Comparison of ENCODE assay signal across 26 cellular contexts in the genomic region with DNA sequence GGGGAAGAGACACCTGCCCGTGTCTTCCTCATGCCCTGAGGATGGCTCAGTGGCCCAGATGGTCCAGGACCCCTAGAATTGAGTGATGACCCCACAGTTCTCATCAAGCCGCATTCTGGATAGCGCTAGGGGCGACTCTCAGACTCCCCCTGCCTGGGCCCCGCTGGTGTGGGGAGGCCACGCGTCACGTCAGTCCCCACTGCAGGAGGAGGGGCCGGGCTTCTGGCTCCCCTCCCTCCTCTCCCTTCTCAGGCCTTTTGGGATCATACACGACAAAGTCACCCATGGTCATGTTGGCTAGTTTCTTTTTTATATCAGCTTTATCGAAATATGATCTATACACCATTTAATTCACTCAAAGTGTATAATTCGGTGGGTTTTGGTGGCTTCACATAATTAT.
DNase-seq lines count a peak whose midpoint lies in the region; ATAC-seq lines count a peak whose summit lies in the region.
"Had no signal": no experiment of that assay in that cellular context is flagged by ENCODE, and none has a peak within 500 bp of the region (broad histone marks: within the 10 kb centered on the region; RNA-seq: fewer than 3 reads in every experiment).

No MANE protein-coding gene starts in this region.

- peak overlapping the region; percentile 32 for H4K91ac ChIP-seq in trophoblast cell (ENCODE audit: low read depth, low read length)

- H3K23ac ChIP-seq in trophoblast cell (ENCODE audit: low read length), result no peak overlapping the region

- H3K36me3 Mint-ChIP-seq in activated naive CD8-positive, alpha-beta T cell treated with anti-CD3 and anti-CD28 coated beads, Interleukin-2, amount 50 U/mL, for 24 hours (ENCODE audit: low read depth), result peaks cover 34% of the 10 kb centered on the region
- peaks cover 23% of the 10 kb centered on the region for H3K36me3 Mint-ChIP-seq in activated naive CD8-positive, alpha-beta T cell treated with anti-CD3 and anti-CD28 coated beads for 36 hours
- peaks cover 87% of the 10 kb centered on the region for H3K36me3 Mint-ChIP-seq in activated T-helper 17 cell treated with anti-CD3 and anti-CD28 coated beads, Interleukin-2, amount 50 U/mL, for 72 hours (ENCODE audit: low read depth)
- H3K36me3 Mint-ChIP-seq in CD8-positive, alpha-beta memory T cell, result peaks cover 0 to 68% (median 4%) of the 10 kb centered on the region in 3 donors

- no peak overlapping the region for H3K4ac ChIP-seq in trophoblast cell (ENCODE audit: low read depth, low read length)

- peaks cover 22% of the 10 kb centered on the region for H3K4me1 Mint-ChIP-seq in activated naive CD8-positive, alpha-beta T cell treated with anti-CD3 and anti-CD28 coated beads, Interleukin-2, amount 50 U/mL, for 24 hours
- peaks cover 9% of the 10 kb centered on the region for H3K4me1 Mint-ChIP-seq in activated naive CD8-positive, alpha-beta T cell treated with anti-CD3 and anti-CD28 coated beads for 36 hours
- no peaks in the 10 kb centered on the region for H3K4me1 Mint-ChIP-seq in activated T-helper 17 cell treated with anti-CD3 and anti-CD28 coated beads, Interleukin-2, amount 50 U/mL, for 72 hours
- H3K4me1 Mint-ChIP-seq in CD8-positive, alpha-beta memory T cell, result peaks cover 4 to 6% (median 5%) of the 10 kb centered on the region in 3 donors

- no peak overlapping the region for H2AK5ac ChIP-seq in trophoblast cell (ENCODE audit: low read length)

- no peak overlapping the region for H4K8ac ChIP-seq in trophoblast cell (ENCODE audit: low read depth, low read length)

- no peak overlapping the region for H2AFZ ChIP-seq in trophoblast cell (ENCODE audit: insufficient read depth, low read length, poor library complexity)

- H3K79me1 ChIP-seq in trophoblast cell (ENCODE audit: low read length), result peaks cover 22% of the 10 kb centered on the region

- no peak overlapping the region for H4K12ac ChIP-seq in trophoblast cell (ENCODE audit: low read depth, low read length)

- no peaks in the 10 kb centered on the region for H3K9me3 ChIP-seq in trophoblast cell (ENCODE audit: insufficient read depth, low read depth, low read length)
- no peaks in the 10 kb centered on the region for H3K9me3 ChIP-seq in CD8-positive, alpha-beta memory T cell (ENCODE audit: low read length)
- H3K9me3 ChIP-seq: BLaER1, SJSA1 had no signal

- H3K27ac Mint-ChIP-seq in activated naive CD8-positive, alpha-beta T cell treated with anti-CD3 and anti-CD28 coated beads, Interleukin-2, amount 50 U/mL, for 24 hours, result peak overlapping the region; percentile 54
- no peak overlapping the region for H3K27ac Mint-ChIP-seq in activated naive CD8-positive, alpha-beta T cell treated with anti-CD3 and anti-CD28 coated beads for 36 hours
- H3K27ac Mint-ChIP-seq in activated T-helper 17 cell treated with anti-CD3 and anti-CD28 coated beads, Interleukin-2, amount 50 U/mL, for 72 hours, result peak overlapping the region; percentile 22
- H3K27ac Mint-ChIP-seq in CD8-positive, alpha-beta memory T cell, result no peak overlapping the region

- H3K4me2 ChIP-seq in trophoblast cell (ENCODE audit: low read length), result no peak overlapping the region
- H3K4me2 ChIP-seq: KMS-11 had no signal

- H3K27ac ChIP-seq in trophoblast cell (ENCODE audit: low read depth, low read length), result no peak overlapping the region
- no peak overlapping the region for H3K27ac ChIP-seq in CD8-positive, alpha-beta memory T cell (ENCODE audit: low read depth, low read length)
- H3K27ac ChIP-seq: HL-60, KMS-11 had no signal

- peak overlapping the region; percentile 3 for H2BK120ac ChIP-seq in trophoblast cell (ENCODE audit: insufficient read depth, low read length, poor library complexity)

- peaks cover 9% of the 10 kb centered on the region for H3K79me2 ChIP-seq in trophoblast cell (ENCODE audit: control insufficient read depth, insufficient read depth, low read length, poor library complexity)

- ATAC-seq in activated naive CD8-positive, alpha-beta T cell treated with anti-CD3 and anti-CD28 coated beads, Interleukin-2, amount 50 U/mL, for 24 hours, result no peak
- ATAC-seq in activated T-helper 17 cell treated with anti-CD3 and anti-CD28 coated beads, Interleukin-2, amount 50 U/mL, for 72 hours (replicated peaks), result no peak
- ATAC-seq: GM12878 had no signal

- H3K9ac ChIP-seq in trophoblast cell (ENCODE audit: low read length), result no peak overlapping the region
- H3K9ac ChIP-seq: BLaER1, KMS-11 had no signal

- no peaks in the 10 kb centered on the region for H3K27me3 Mint-ChIP-seq in activated naive CD8-positive, alpha-beta T cell treated with anti-CD3 and anti-CD28 coated beads, Interleukin-2, amount 50 U/mL, for 24 hours
- no peaks in the 10 kb centered on the region for H3K27me3 Mint-ChIP-seq in activated naive CD8-positive, alpha-beta T cell treated with anti-CD3 and anti-CD28 coated beads for 36 hours
- H3K27me3 Mint-ChIP-seq in activated T-helper 17 cell treated with anti-CD3 and anti-CD28 coated beads, Interleukin-2, amount 50 U/mL, for 72 hours, result no peaks in the 10 kb centered on the region
- H3K27me3 Mint-ChIP-seq in CD8-positive, alpha-beta memory T cell, result no peaks in the 10 kb centered on the region
- H3K27me3 Mint-ChIP-seq: CD4-positive, CD25-positive, alpha-beta regulatory T cell; IgD-negative memory B cell had no signal

- no peak overlapping the region for H3K4me3 ChIP-seq in trophoblast cell (ENCODE audit: low read depth, low read length)
- no peak overlapping the region for H3K4me3 ChIP-seq in CD8-positive, alpha-beta memory T cell (ENCODE audit: low read length)
- H3K4me3 ChIP-seq: BLaER1, GM12878, SJSA1 had no signal

- H2BK5ac ChIP-seq in trophoblast cell (ENCODE audit: low read depth, low read length, poor library complexity), result no peak overlapping the region

- H3K4me1 ChIP-seq in trophoblast cell (ENCODE audit: control insufficient read depth in 1 of 2, insufficient read depth in 2 of 2, low read length in 2 of 2), result peaks cover 26 to 27% of the 10 kb centered on the region in 2 experiments
- H3K4me1 ChIP-seq in CD8-positive, alpha-beta memory T cell (ENCODE audit: insufficient read depth, low read length), result no peaks in the 10 kb centered on the region

- H3K9me3 Mint-ChIP-seq in activated naive CD8-positive, alpha-beta T cell treated with anti-CD3 and anti-CD28 coated beads, Interleukin-2, amount 50 U/mL, for 24 hours, result no peaks in the 10 kb centered on the region
- H3K9me3 Mint-ChIP-seq in activated naive CD8-positive, alpha-beta T cell treated with anti-CD3 and anti-CD28 coated beads for 36 hours, result no peaks in the 10 kb centered on the region
- H3K9me3 Mint-ChIP-seq in activated T-helper 17 cell treated with anti-CD3 and anti-CD28 coated beads, Interleukin-2, amount 50 U/mL, for 72 hours, result no peaks in the 10 kb centered on the region
- H3K9me3 Mint-ChIP-seq in CD8-positive, alpha-beta memory T cell, result no peaks in the 10 kb centered on the region
- H3K9me3 Mint-ChIP-seq: IgD-negative memory B cell had no signal

- H3K18ac ChIP-seq in trophoblast cell (ENCODE audit: low read length), result no peak overlapping the region

- no peaks in the 10 kb centered on the region for H3K27me3 ChIP-seq in trophoblast cell (ENCODE audit: insufficient read depth, low read length)
- H3K27me3 ChIP-seq in CD8-positive, alpha-beta memory T cell (ENCODE audit: insufficient read depth, low read length, poor library complexity, severe bottlenecking), result no peaks in the 10 kb centered on the region
- H3K27me3 ChIP-seq: BLaER1, SJSA1 had no signal

- H3K14ac ChIP-seq in trophoblast cell (ENCODE audit: low read length), result no peak overlapping the region

- H3K4me3 Mint-ChIP-seq in activated naive CD8-positive, alpha-beta T cell treated with anti-CD3 and anti-CD28 coated beads, Interleukin-2, amount 50 U/mL, for 24 hours, result no peak overlapping the region
- H3K4me3 Mint-ChIP-seq in activated naive CD8-positive, alpha-beta T cell treated with anti-CD3 and anti-CD28 coated beads for 36 hours, result no peak overlapping the region
- no peak overlapping the region for H3K4me3 Mint-ChIP-seq in activated T-helper 17 cell treated with anti-CD3 and anti-CD28 coated beads, Interleukin-2, amount 50 U/mL, for 72 hours
- no peak overlapping the region for H3K4me3 Mint-ChIP-seq in CD8-positive, alpha-beta memory T cell
- H3K4me3 Mint-ChIP-seq: CD4-positive, CD25-positive, alpha-beta regulatory T cell; IgD-negative memory B cell had no signal

- no peaks in the 10 kb centered on the region for H3K36me3 ChIP-seq in trophoblast cell (ENCODE audit: control insufficient read depth in 1 of 2, insufficient read depth in 2 of 2, low read length in 2 of 2)
- H3K36me3 ChIP-seq in CD8-positive, alpha-beta memory T cell (ENCODE audit: insufficient read depth, low read length), result peaks cover 11% of the 10 kb centered on the region

- no CpG with 5 or more reads among the region's 12 CpGs for WGBS in trophoblast cell (ENCODE audit: extremely low coverage, insufficient coverage, insufficient read length)

- H2BK12ac ChIP-seq in trophoblast cell (ENCODE audit: low read length), result no peak overlapping the region

- CTCF ChIA-PET in CD8-positive, alpha-beta memory T cell (lab: Charles Lee), result no interaction called here

- DNase-seq in activated naive CD8-positive, alpha-beta T cell treated with anti-CD3 and anti-CD28 coated beads, Interleukin-2, amount 50 U/mL, for 24 hours, result no peak
- no peak for DNase-seq in activated naive CD8-positive, alpha-beta T cell treated with anti-CD3 and anti-CD28 coated beads for 36 hours
- DNase-seq in trophoblast cell (no peak), SW 1271 (lab: John Stamatoyannopoulos, UW) (no peak), EL (no peak)
- DNase-seq in CD8-positive, alpha-beta memory T cell, result no peak
- DNase-seq: CD4-positive, CD25-positive, alpha-beta regulatory T cell; COR-L47; DMS53; GOT3; HCEC 1CT; NCI-H1048; NCI-H1417; NCI-H1694; NCI-H2029 treated with DMSO at 0.1 percent for 48 hours; NCI-H446 treated with DMSO at 0.1 percent for 48 hours; NCI-H526; Right ventricle myocardium superior; RPMI8226 had no signal

- POLR2A ChIA-PET in CD8-positive, alpha-beta memory T cell (lab: Charles Lee), result no interaction called here

Comparison
In these comparisons a context has a peak if more than half of its experiments do, and no peak if none do; other contexts are left out.
1. H3K27ac Mint-ChIP-seq: peak in activated naive CD8-positive, alpha-beta T cell treated with anti-CD3 and anti-CD28 coated beads, Interleukin-2, amount 50 U/mL, for 24 hours (single experiment) and activated T-helper 17 cell treated with anti-CD3 and anti-CD28 coated beads, Interleukin-2, amount 50 U/mL, for 72 hours (single experiment); none in activated naive CD8-positive, alpha-beta T cell treated with anti-CD3 and anti-CD28 coated beads for 36 hours (single experiment) and CD8-positive, alpha-beta memory T cell (0 of 8).